20 cellular contexts compared by ENCODE assay signal in the genomic region with DNA sequence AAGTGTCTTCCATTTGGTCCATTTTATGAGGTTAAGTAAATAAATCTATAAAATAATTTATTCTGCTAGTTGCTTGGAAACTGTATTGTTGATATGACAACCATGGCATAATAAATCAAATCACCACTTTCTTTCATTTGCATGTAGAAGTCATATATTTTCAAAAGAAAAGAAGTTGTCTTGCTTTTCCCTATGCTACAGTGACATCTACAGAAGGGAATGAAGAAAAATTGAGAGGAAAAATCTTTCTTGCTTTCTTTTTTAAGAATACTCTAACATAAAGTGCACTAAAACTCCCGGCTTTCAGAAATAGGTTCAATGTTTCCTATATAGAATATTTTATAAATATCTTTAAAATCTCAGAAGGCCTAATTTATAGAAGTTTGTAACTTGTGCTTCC.
DNase-seq lines count a peak whose midpoint lies in the region; ATAC-seq lines count a peak whose summit lies in the region.
"Had no signal": no experiment of that assay in that cellular context is flagged by ENCODE, and none has a peak within 500 bp of the region (broad histone marks: within the 10 kb centered on the region; RNA-seq: fewer than 3 reads in every experiment).

No MANE protein-coding gene starts in this region.

- H3K9ac ChIP-seq in endocrine pancreas (ENCODE audit: control insufficient read depth, insufficient read depth, low read length), result no peak overlapping the region

- peaks cover 4% of the 10 kb centered on the region for H3K4me1 ChIP-seq in endocrine pancreas (ENCODE audit: control insufficient read depth, insufficient read depth, low read length)
- H3K4me1 ChIP-seq: A549, ascending aorta, pancreas, sigmoid colon, uterus had no signal

- peak overlapping the region; percentile 10 for H3K4me3 ChIP-seq in endocrine pancreas (ENCODE audit: control insufficient read depth, insufficient read depth, low read length)
- H3K4me3 ChIP-seq: A549, ascending aorta, pancreas, sigmoid colon, uterus had no signal

- H3K9me3 ChIP-seq in endocrine pancreas (ENCODE audit: control insufficient read depth, low read length), result no peaks in the 10 kb centered on the region
- H3K9me3 ChIP-seq: A549, ascending aorta, pancreas, sigmoid colon, uterus had no signal

- no peak for ATAC-seq in HG03196 (IDR thresholded peaks at IDR 0.05; ENCODE audit: unreplicated experiment)
- ATAC-seq: A549; activated CD4-positive, CD25-positive, alpha-beta regulatory T cell treated with anti-CD3 and anti-CD28 coated beads, Interleukin-2, amount 50 U/mL, for 24 hours; pancreas had no signal

- no peaks in the 10 kb centered on the region for H3K36me3 ChIP-seq in endocrine pancreas (ENCODE audit: control insufficient read depth, insufficient read depth, low read length)
- H3K36me3 ChIP-seq: ascending aorta, pancreas, sigmoid colon, uterus had no signal

- H3K27me3 ChIP-seq in endocrine pancreas (ENCODE audit: control insufficient read depth, insufficient read depth, low read length), result no peaks in the 10 kb centered on the region
- H3K27me3 ChIP-seq: ascending aorta, pancreas, sigmoid colon, uterus had no signal

- peak; percentile 46 for DNase-seq in NCI-H1105 treated with DMSO at 0.1 percent for 48 hours (lab: John Stamatoyannopoulos, UW)
- no peak for DNase-seq in NCI-H1105 (lab: John Stamatoyannopoulos, UW)
- DNase-seq in DMS153 treated with DMSO at 0.1 percent for 48 hours (lab: John Stamatoyannopoulos, UW; ENCODE audit: unreplicated experiment), result peak; percentile 10
- DNase-seq in NCI-H146 treated with DMSO at 0.1 percent for 48 hours (lab: John Stamatoyannopoulos, UW; ENCODE audit: unreplicated experiment), result peak; percentile 95
- no peak for DNase-seq in NCI-H2227 treated with DMSO at 0.1 percent for 48 hours (lab: John Stamatoyannopoulos, UW)
- DNase-seq in ureter (ENCODE audit: low spot score), result no peak
- DNase-seq: activated T-cell treated with anti-CD3 and anti-CD28 coated beads, Interleukin-2, amount 50 U/mL, for 48 hours; erythroblast; foreskin melanocyte; mesenchymal stem cell; naive B cell; NCI-H2171; pancreas; sigmoid colon; uterus had no signal

Comparison
In these comparisons a context has a peak if more than half of its experiments do, and no peak if none do; other contexts are left out.
1. DNase-seq: peak in NCI-H1105 treated with DMSO at 0.1 percent for 48 hours (single experiment), DMS153 treated with DMSO at 0.1 percent for 48 hours (single experiment) and NCI-H146 treated with DMSO at 0.1 percent for 48 hours (single experiment); none in NCI-H1105 (single experiment), NCI-H2227 treated with DMSO at 0.1 percent for 48 hours (single experiment) and ureter (single experiment).